1 cellular context compared by ENCODE assay signal in the genomic region with DNA sequence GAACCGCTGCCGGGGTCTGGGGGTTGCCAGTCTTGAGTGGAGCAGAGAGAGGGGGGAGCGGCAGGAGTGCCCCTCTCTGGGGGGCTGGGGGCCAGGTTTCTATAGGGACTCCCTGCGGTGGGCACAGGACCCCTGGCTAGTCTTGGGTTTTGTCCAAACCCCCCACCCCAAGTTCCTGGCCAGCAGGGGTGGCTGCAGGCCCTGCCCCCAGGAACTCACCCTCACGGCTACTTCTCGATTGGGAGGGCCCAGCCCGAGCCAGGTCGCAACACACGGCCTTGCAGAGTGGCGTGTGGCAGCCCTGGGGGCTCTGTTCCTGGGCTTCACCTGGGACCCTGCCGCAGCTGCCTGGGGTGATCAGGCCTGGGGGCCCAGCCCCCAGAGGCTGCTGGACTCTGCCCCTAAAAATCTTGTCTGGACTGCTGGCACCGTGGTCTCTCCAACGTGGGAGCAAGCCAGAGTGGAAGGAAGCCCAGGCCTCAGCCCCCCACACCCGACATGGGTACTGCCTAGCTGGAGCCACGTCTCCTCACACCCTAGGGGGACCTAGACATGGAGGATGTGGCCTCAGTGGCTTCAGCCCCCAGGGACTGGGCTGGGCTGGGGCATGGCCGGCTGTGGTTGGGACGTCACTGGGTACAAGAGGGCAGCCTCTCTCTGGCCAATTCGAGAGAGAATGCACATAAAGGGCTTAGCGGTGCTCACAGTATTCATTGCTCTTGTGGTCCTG.
TF ChIP-seq lines count a peak whose summit lies in the region.

No MANE protein-coding gene starts in this region.

TF ChIP-seq in A549, 52 proteins besides CTCF, POLR2A, EP300 and RAD21:
- no peak for TF ChIP-seq NPAS2 (CRISPR knock-in tag; IDR thresholded peaks at IDR 0.05; ENCODE audit: borderline replicate concordance)
- no peak for TF ChIP-seq CBX8 (IDR thresholded peaks at IDR 0.05)
- TF ChIP-seq FOSL2 (IDR thresholded peaks at IDR 0.05): no peak
- no peak for TF ChIP-seq FOSL2 (CRISPR knock-in tag; IDR thresholded peaks at IDR 0.05)
- TF ChIP-seq RARB (CRISPR knock-in tag; IDR thresholded peaks at IDR 0.05): no peak
- no peak for TF ChIP-seq CBX2 (IDR thresholded peaks at IDR 0.05; ENCODE audit: borderline replicate concordance, low read depth)
- no peak for TF ChIP-seq HDAC2 (IDR thresholded peaks at IDR 0.05)
- TF ChIP-seq, protein P1, sequence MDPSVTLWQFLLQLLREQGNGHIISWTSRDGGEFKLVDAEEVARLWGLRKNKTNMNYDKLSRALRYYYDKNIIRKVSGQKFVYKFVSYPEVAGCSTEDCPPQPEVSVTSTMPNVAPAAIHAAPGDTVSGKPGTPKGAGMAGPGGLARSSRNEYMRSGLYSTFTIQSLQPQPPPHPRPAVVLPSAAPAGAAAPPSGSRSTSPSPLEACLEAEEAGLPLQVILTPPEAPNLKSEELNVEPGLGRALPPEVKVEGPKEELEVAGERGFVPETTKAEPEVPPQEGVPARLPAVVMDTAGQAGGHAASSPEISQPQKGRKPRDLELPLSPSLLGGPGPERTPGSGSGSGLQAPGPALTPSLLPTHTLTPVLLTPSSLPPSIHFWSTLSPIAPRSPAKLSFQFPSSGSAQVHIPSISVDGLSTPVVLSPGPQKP (IDR thresholded peaks at IDR 0.05; ENCODE audit: low read depth, low read length): no peak
- TF ChIP-seq SREBF2 (IDR thresholded peaks at IDR 0.05): no peak
- TF ChIP-seq MAZ (IDR thresholded peaks at IDR 0.05; ENCODE audit: borderline replicate concordance, low read depth, low read length): no peak
- no peak for TF ChIP-seq RCOR1 (IDR thresholded peaks at IDR 0.05; ENCODE audit: low read depth, low read length)
- TF ChIP-seq SMC3 (IDR thresholded peaks at IDR 0.05): no peak
- TF ChIP-seq FOXS1 (CRISPR knock-in tag; IDR thresholded peaks at IDR 0.05): no peak
